8 cellular contexts compared by ENCODE assay signal in the genomic region with DNA sequence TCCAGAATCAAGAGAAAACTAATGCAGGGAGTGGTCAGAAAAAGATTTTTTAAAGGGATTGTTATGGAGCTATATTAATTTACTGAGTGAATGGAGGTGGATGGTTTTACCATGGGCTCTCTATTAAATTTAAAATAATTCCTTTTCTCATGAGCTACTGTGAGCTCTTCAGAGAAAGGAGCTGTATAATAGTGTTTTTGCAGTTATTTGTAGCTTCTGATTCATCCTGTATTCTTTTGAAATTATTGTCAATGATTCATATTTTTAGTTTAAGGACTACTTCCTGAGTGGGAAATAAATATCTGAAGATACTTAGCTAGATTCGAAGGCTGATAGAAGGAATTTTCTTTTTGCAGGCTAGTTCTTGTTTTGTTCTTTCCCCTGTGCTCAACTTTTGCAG. TPM values are rescaled to one million over a fixed set of nuclear protein-coding genes. Genes with fewer than 3 reads are reported as not detected.
A peak's percentile ranks its signal among the peaks of the same experiment; 100 is the strongest.
DNase-seq lines count a peak whose midpoint lies in the region; ATAC-seq and TF ChIP-seq lines count a peak whose summit lies in the region.
"Not testable (repeated sequence)": the region's sequence is repeated elsewhere in the genome, so short reads cannot be mapped to it uniquely, and the experiment has no call there.

No MANE protein-coding gene starts in this region.

- H3K27me3 ChIP-seq in BLaER1 treated with 17β-estradiol and CSF1 and Interleukin-3, amounts not matched to agents 10 nM and 100 nM; SJCRH30; heart right ventricle: not testable (repeated sequence)

- H3K9me3 ChIP-seq in BLaER1 treated with 17β-estradiol and CSF1 and Interleukin-3, amounts not matched to agents 10 nM and 100 nM (replicated peaks in 1 of 11); SJCRH30 (replicated peaks); heart right ventricle: not testable (repeated sequence)

- peak overlapping the region; percentile 91 for H3K4me3 Mint-ChIP-seq in activated naive CD4-positive, alpha-beta T cell treated with anti-CD3 and anti-CD28 coated beads, Interleukin-2, amount 50 U/mL, for 24 hours
- peak overlapping the region in 7 of 8 donors; percentile 11 to 97 (median 90) for H3K4me3 Mint-ChIP-seq in naive B cell
- peak overlapping the region; percentile 74 for H3K4me3 Mint-ChIP-seq in stimulated activated effector memory CD8-positive, alpha-beta T cell treated with anti-CD3 and anti-CD28 coated beads, Interleukin-12 subunit alpha, Interleukin-12 subunit beta, amount 100 ng/mL, for 72 hours

- intact Hi-C loops in heart right ventricle (cut with DNase I), result loop anchor here in 3 of 10 donors (5.0 to 10.0 kb wide), 2 partner anchors 56 to 58 kb away; partner anchors contain the start of gene METTL2B (in 3 of the 3)

- H3K36me3 Mint-ChIP-seq in activated naive CD4-positive, alpha-beta T cell treated with anti-CD3 and anti-CD28 coated beads, Interleukin-2, amount 50 U/mL, for 24 hours; naive B cell: not testable (repeated sequence)
- peaks cover 62% of the 10 kb centered on the region for H3K36me3 Mint-ChIP-seq in stimulated activated effector memory CD8-positive, alpha-beta T cell treated with anti-CD3 and anti-CD28 coated beads, Interleukin-12 subunit alpha, Interleukin-12 subunit beta, amount 100 ng/mL, for 72 hours

- peak overlapping the region; percentile 74 to 95 (median 85) for H3K4me2 ChIP-seq in BLaER1 treated with 17β-estradiol and CSF1 and Interleukin-3, amounts not matched to agents 10 nM and 100 nM

- H3K36me3 ChIP-seq in BLaER1 treated with 17β-estradiol and CSF1 and Interleukin-3, amounts not matched to agents 10 nM and 100 nM, result peaks cover 16 to 34% (median 29%) of the 10 kb centered on the region in 11 experiments; a peak in 17 of 22 replicates
- H3K36me3 ChIP-seq in SJCRH30, result not testable (repeated sequence)
- H3K36me3 ChIP-seq in heart right ventricle, result peaks cover 0 to 35% (median 0%) of the 10 kb centered on the region in 9 donors

- not testable (repeated sequence) for DNase-seq in HFF-Myc (ENCODE audit: extremely low read depth, low read depth); SJCRH30; heart right ventricle; naive B cell; stimulated activated effector memory CD8-positive, alpha-beta T cell treated with anti-CD3 and anti-CD28 coated beads, Interleukin-12 subunit alpha, Interleukin-12 subunit beta, amount 100 ng/mL, for 72 hours (ENCODE audit: low spot score in 2 of 2)
- peak; percentile 26 for DNase-seq in dermis blood vessel endothelial cell

- peak overlapping the region in 10 of 11 experiments; percentile 97 to 99 (median 98); a peak in 20 of 22 replicates for H3K27ac ChIP-seq in BLaER1 treated with 17β-estradiol and CSF1 and Interleukin-3, amounts not matched to agents 10 nM and 100 nM
- not testable (repeated sequence) for H3K27ac ChIP-seq in SJCRH30
- H3K27ac ChIP-seq in heart right ventricle, result peak overlapping the region in 7 of 10 donors; percentile 94 to 99 (median 98)

- WGBS in heart right ventricle, 2 donors, result 25 to 36% methylated on average over 1 of the region's 1 CpG

- peak overlapping the region; percentile 70 to 85 (median 80) for H3K4me3 ChIP-seq in BLaER1 treated with 17β-estradiol and CSF1 and Interleukin-3, amounts not matched to agents 10 nM and 100 nM
- peak overlapping the region; percentile 57 for H3K4me3 ChIP-seq in HFF-Myc (replicated peaks; ENCODE audit: low read depth, low read length)
- peak overlapping the region; percentile 100 for H3K4me3 ChIP-seq in SJCRH30
- H3K4me3 ChIP-seq in heart right ventricle, result peak overlapping the region in 9 of 10 donors; percentile 72 to 91 (median 79)

- not testable (repeated sequence) for TF ChIP-seq CTCF in HFF-Myc (IDR thresholded peaks at IDR 0.05; ENCODE audit: low read depth, low read length, missing control alignments); heart right ventricle (IDR thresholded peaks at IDR 0.05)

- peak overlapping the region; percentile 72 to 99 (median 98) for H3K9ac ChIP-seq in BLaER1 treated with 17β-estradiol and CSF1 and Interleukin-3, amounts not matched to agents 10 nM and 100 nM

- H3K4me1 Mint-ChIP-seq in activated naive CD4-positive, alpha-beta T cell treated with anti-CD3 and anti-CD28 coated beads, Interleukin-2, amount 50 U/mL, for 24 hours, result peaks cover 55% of the 10 kb centered on the region
- peaks cover 14 to 55% (median 43%) of the 10 kb centered on the region in 3 donors for H3K4me1 Mint-ChIP-seq in naive B cell
- peaks cover 36% of the 10 kb centered on the region for H3K4me1 Mint-ChIP-seq in stimulated activated effector memory CD8-positive, alpha-beta T cell treated with anti-CD3 and anti-CD28 coated beads, Interleukin-12 subunit alpha, Interleukin-12 subunit beta, amount 100 ng/mL, for 72 hours

- not testable (repeated sequence) for ATAC-seq in heart right ventricle; naive B cell (ENCODE audit: low read depth in 2 of 2); stimulated activated effector memory CD8-positive, alpha-beta T cell treated with anti-CD3 and anti-CD28 coated beads, Interleukin-12 subunit alpha, Interleukin-12 subunit beta, amount 100 ng/mL, for 72 hours

- not testable (repeated sequence) for H3K27me3 Mint-ChIP-seq in activated naive CD4-positive, alpha-beta T cell treated with anti-CD3 and anti-CD28 coated beads, Interleukin-2, amount 50 U/mL, for 24 hours; naive B cell

- peak overlapping the region; percentile 95 for H3K27ac Mint-ChIP-seq in activated naive CD4-positive, alpha-beta T cell treated with anti-CD3 and anti-CD28 coated beads, Interleukin-2, amount 50 U/mL, for 24 hours
- H3K27ac Mint-ChIP-seq in naive B cell, result peak overlapping the region in 3 of 6 donors; percentile 57 to 88 (median 85)
- peak overlapping the region; percentile 92 for H3K27ac Mint-ChIP-seq in stimulated activated effector memory CD8-positive, alpha-beta T cell treated with anti-CD3 and anti-CD28 coated beads, Interleukin-12 subunit alpha, Interleukin-12 subunit beta, amount 100 ng/mL, for 72 hours

- peaks cover 12 to 51% (median 45%) of the 10 kb centered on the region in 11 experiments; a peak in 18 of 22 replicates for H4K20me1 ChIP-seq in BLaER1 treated with 17β-estradiol and CSF1 and Interleukin-3, amounts not matched to agents 10 nM and 100 nM

- H3K9me3 Mint-ChIP-seq in activated naive CD4-positive, alpha-beta T cell treated with anti-CD3 and anti-CD28 coated beads, Interleukin-2, amount 50 U/mL, for 24 hours; naive B cell; stimulated activated effector memory CD8-positive, alpha-beta T cell treated with anti-CD3 and anti-CD28 coated beads, Interleukin-12 subunit alpha, Interleukin-12 subunit beta, amount 100 ng/mL, for 72 hours: not testable (repeated sequence)

- H3K4me1 ChIP-seq in BLaER1 treated with 17β-estradiol and CSF1 and Interleukin-3, amounts not matched to agents 10 nM and 100 nM, result peaks cover 19 to 35% (median 27%) of the 10 kb centered on the region in 10 experiments
- not testable (repeated sequence) for H3K4me1 ChIP-seq in SJCRH30
- peaks cover 5 to 61% (median 38%) of the 10 kb centered on the region in 9 donors for H3K4me1 ChIP-seq in heart right ventricle

RNA-seq across cellular contexts. Expression of gene METTL2B, which starts 56.4 kb away (rescaled TPM):
- 45.4 and 46.6 TPM in 2 replicates for total RNA-seq in SJCRH30 (2014; rRNA removed; shearing (Covaris generic))
- 27.7 and 29.7 TPM in 2 replicates for total RNA-seq in dermis blood vessel endothelial cell
- total RNA-seq in heart right ventricle, result 10 to 100 TPM; 17.1 to 24.2 (median 19.4) TPM
- polyA plus RNA-seq in heart right ventricle, result 10 to 100 TPM; 10.0 to 10.5 TPM
- 10 to 100 TPM in 5 of 6 donors, 1 to 10 TPM in 1; 7.8 to 25.4 (median 13.2) TPM for polyA plus RNA-seq in naive B cell (ENCODE audit: low read depth in 6 of 6)
